In genomic region chr9:129072171-129072570, GRCh38 we compare ENCODE assay signal across 17 cellular contexts. TPM values are rescaled to one million over a fixed set of nuclear protein-coding genes. Genes with fewer than 3 reads are reported as not detected.
A peak's percentile ranks its signal among the peaks of the same experiment; 100 is the strongest.
DNase-seq lines count a peak whose midpoint lies in the region; ATAC-seq and TF ChIP-seq lines count a peak whose summit lies in the region.
"Had no signal": no experiment of that assay in that cellular context is flagged by ENCODE, and none has a peak within 500 bp of the region (broad histone marks: within the 10 kb centered on the region; RNA-seq: fewer than 3 reads in every experiment).

No MANE protein-coding gene starts in this region.

- peaks cover 9% of the 10 kb centered on the region for H3K27me3 Mint-ChIP-seq in GM23338 (ENCODE audit: insufficient read depth, low read depth, poor library complexity)
- H3K27me3 Mint-ChIP-seq in activated CD4-positive, alpha-beta memory T cell treated with anti-CD3 and anti-CD28 coated beads for 36 hours, result no peaks in the 10 kb centered on the region

- 0 out of 2 replicates have a peak, but pooled peaks cover 3% of the 10 kb centered on the region for H3K79me2 ChIP-seq in GM23338 (replicated peaks; ENCODE audit: insufficient read depth)

- peak overlapping the region; percentile 48 for H3K4me3 Mint-ChIP-seq in GM23338
- no peak overlapping the region for H3K4me3 Mint-ChIP-seq in activated CD4-positive, alpha-beta memory T cell treated with anti-CD3 and anti-CD28 coated beads for 36 hours
- H3K4me3 Mint-ChIP-seq: activated T-cell treated with anti-CD3 and anti-CD28 coated beads, Interleukin-2, amount 50 U/mL, for 4 hours had no signal

- no peak overlapping the region for H3K18ac ChIP-seq in neuronal stem cell (ENCODE audit: low read length)

- CTCF ChIA-PET in activated CD4-positive, alpha-beta memory T cell treated with anti-CD3 and anti-CD28 coated beads for 36 hours (lab: Charles Lee), result no interaction called here

- H4K20me1 ChIP-seq in GM23338 (replicated peaks; ENCODE audit: insufficient read depth), result no peaks in the 10 kb centered on the region

- WGBS in neuronal stem cell (ENCODE audit: extremely low coverage in 2 of 2, insufficient read length in 2 of 2, insufficient replicate concordance in 1 of 2), 2 donors, result no CpG with 5 or more reads among the region's 9 CpGs

- no peak overlapping the region for H4K8ac ChIP-seq in neuronal stem cell (ENCODE audit: low read depth, low read length)

- no peak for TF ChIP-seq POLR2A in GM18505 (IDR thresholded peaks at IDR 0.05; ENCODE audit: borderline replicate concordance, extremely low read depth, insufficient read depth, insufficient read length)

- no peak for TF ChIP-seq CTCF in GM23338 (conservative IDR thresholded peaks at IDR 0.05; ENCODE audit: low read depth in 2 of 2)

- peaks cover 14% of the 10 kb centered on the region for H3K36me3 Mint-ChIP-seq in GM23338 (ENCODE audit: low read depth)
- no peaks in the 10 kb centered on the region for H3K36me3 Mint-ChIP-seq in activated CD4-positive, alpha-beta memory T cell treated with anti-CD3 and anti-CD28 coated beads for 36 hours

- H3F3A ChIP-seq in GM23338 (replicated peaks; ENCODE audit: low read depth), result 0 out of 2 replicates have a peak, but pooled peaks cover 6% of the 10 kb centered on the region

- H4K91ac ChIP-seq in neuronal stem cell (ENCODE audit: low read depth, low read length, poor library complexity), result no peak overlapping the region

- H3K79me1 ChIP-seq in neuronal stem cell (ENCODE audit: low read depth, low read length), result no peaks in the 10 kb centered on the region

- POLR2A ChIA-PET in activated CD4-positive, alpha-beta memory T cell treated with anti-CD3 and anti-CD28 coated beads for 36 hours (lab: Charles Lee), result no interaction called here

- no peak overlapping the region for H3K23ac ChIP-seq in neuronal stem cell (ENCODE audit: low read depth, low read length, poor library complexity)

- no peak overlapping the region for H2BK15ac ChIP-seq in neuronal stem cell (ENCODE audit: low read length)

- no peaks in the 10 kb centered on the region for H3K9me3 ChIP-seq in neuronal stem cell (replicated peaks in 1 of 2; ENCODE audit: control insufficient read depth in 2 of 2, insufficient read depth in 1 of 2, low read depth in 1 of 2, low read length in 2 of 2)
- H3K9me3 ChIP-seq: BE2C, tibial artery had no signal

- H3K9ac ChIP-seq in neuronal stem cell (ENCODE audit: low read depth, low read length, poor library complexity), result peak overlapping the region; percentile 32

- DNase-seq in GM23338 (ENCODE audit: low spot score) (no peak), neuronal stem cell (ENCODE audit: low spot score) (no peak)
- no peak for DNase-seq in activated CD4-positive, alpha-beta memory T cell treated with anti-CD3 and anti-CD28 coated beads for 36 hours
- DNase-seq: activated T-cell treated with anti-CD3 and anti-CD28 coated beads, Interleukin-2, amount 50 U/mL, for 4 hours; BE2C; DMS79; dorsolateral prefrontal cortex; NCI-H1930; NCI-H510A; SHP77 treated with DMSO at 0.1 percent for 48 hours; T1000; tibial artery had no signal

- ATAC-seq in GM23338 (peak; percentile 8), HG02840 (IDR thresholded peaks at IDR 0.05; ENCODE audit: low FRiP score, unreplicated experiment) (no peak), GM18505 (IDR thresholded peaks at IDR 0.05; ENCODE audit: unreplicated experiment) (no peak)
- ATAC-seq: activated T-cell treated with anti-CD3 and anti-CD28 coated beads, Interleukin-2, amount 50 U/mL, for 4 hours; esophagus mucosa had no signal

- no peak overlapping the region for H2BK12ac ChIP-seq in neuronal stem cell (ENCODE audit: low read length)

- H2BK120ac ChIP-seq in neuronal stem cell (ENCODE audit: low read depth, low read length), result no peak overlapping the region

- H3K9me3 Mint-ChIP-seq in GM23338, result no peaks in the 10 kb centered on the region; the same call in 2 of the 3 replicates
- H3K9me3 Mint-ChIP-seq in activated CD4-positive, alpha-beta memory T cell treated with anti-CD3 and anti-CD28 coated beads for 36 hours, result no peaks in the 10 kb centered on the region
- H3K9me3 Mint-ChIP-seq: activated T-cell treated with anti-CD3 and anti-CD28 coated beads, Interleukin-2, amount 50 U/mL, for 4 hours had no signal

- no peak overlapping the region for H3K4ac ChIP-seq in neuronal stem cell (ENCODE audit: low read length)

- H3K4me1 Mint-ChIP-seq in GM23338, result peaks cover 31% of the 10 kb centered on the region
- H3K4me1 Mint-ChIP-seq in activated CD4-positive, alpha-beta memory T cell treated with anti-CD3 and anti-CD28 coated beads for 36 hours (ENCODE audit: low read depth), result peaks cover 14% of the 10 kb centered on the region

- H3K4me2 ChIP-seq in GM23338, result peak overlapping the region; percentile 77
- H3K4me2 ChIP-seq in neuronal stem cell (ENCODE audit: insufficient read depth, low read length, poor library complexity, severe bottlenecking), result no peak overlapping the region
- H3K4me2 ChIP-seq: smooth muscle cell had no signal

- no peak overlapping the region for H2AK5ac ChIP-seq in neuronal stem cell (ENCODE audit: low read depth, low read length)

- H3K27ac Mint-ChIP-seq in GM23338, result peak overlapping the region; percentile 83
- H3K27ac Mint-ChIP-seq in activated CD4-positive, alpha-beta memory T cell treated with anti-CD3 and anti-CD28 coated beads for 36 hours, result peak overlapping the region; percentile 33

- H3K14ac ChIP-seq in neuronal stem cell (ENCODE audit: low read length), result no peak overlapping the region

- peak overlapping the region; percentile 85 for H3K27ac ChIP-seq in GM23338 (ENCODE audit: low read depth)
- no peak overlapping the region for H3K27ac ChIP-seq in neuronal stem cell (replicated peaks; ENCODE audit: low read length)
- H3K27ac ChIP-seq: tibial artery had no signal

- no peaks in the 10 kb centered on the region for H3K9me2 ChIP-seq in GM23338 (ENCODE audit: insufficient read depth)

- H2AFZ ChIP-seq in GM23338 (no peak overlapping the region), neuronal stem cell (ENCODE audit: low read length) (no peak overlapping the region)

- H3K4me1 ChIP-seq in GM23338 (ENCODE audit: insufficient read depth), result peaks cover 26% of the 10 kb centered on the region
- peaks cover 0 to 3% of the 10 kb centered on the region in 2 donors for H3K4me1 ChIP-seq in neuronal stem cell (ENCODE audit: control insufficient read depth in 2 of 2, insufficient read depth in 1 of 2, low read depth in 1 of 2, low read length in 2 of 2)
- H3K4me1 ChIP-seq: tibial artery had no signal

- H3K27me3 ChIP-seq in GM23338 (ENCODE audit: insufficient read depth), result no peaks in the 10 kb centered on the region
- no peaks in the 10 kb centered on the region for H3K27me3 ChIP-seq in neuronal stem cell (ENCODE audit: control insufficient read depth in 3 of 3, insufficient read depth in 3 of 3, low read depth in 1 of 3, low read length in 3 of 3)
- H3K27me3 ChIP-seq: BE2C, dorsolateral prefrontal cortex, tibial artery had no signal

- H3K4me3 ChIP-seq in GM23338 (peak overlapping the region; percentile 39; the same call in 1 of the 2 replicates), neuronal stem cell (ENCODE audit: low read length in 2 of 2) (peak overlapping the region in 1 of 2 donors; percentile 30)
- H3K4me3 ChIP-seq: dorsolateral prefrontal cortex, lung, smooth muscle cell, tibial artery had no signal

- no peak overlapping the region for H2BK5ac ChIP-seq in neuronal stem cell (ENCODE audit: low read length)

- intact Hi-C loops in activated CD4-positive, alpha-beta memory T cell treated with anti-CD3 and anti-CD28 coated beads for 36 hours (cut with micrococcal nuclease), result no loop called here

- no peaks in the 10 kb centered on the region for H3K36me3 ChIP-seq in GM23338 (ENCODE audit: insufficient read depth)
- H3K36me3 ChIP-seq in neuronal stem cell (replicated peaks in 1 of 2; ENCODE audit: control insufficient read depth in 2 of 2, insufficient read depth in 2 of 2, low read length in 2 of 2), result peaks cover 23 to 39% of the 10 kb centered on the region in 2 donors

TF ChIP-seq in GM23338, 12 proteins besides CTCF, POLR2A, EP300 and RAD21:
- TF ChIP-seq JUNB (IDR thresholded peaks at IDR 0.05; ENCODE audit: unreplicated experiment) (no peak), POLR2AphosphoS5 (IDR thresholded peaks at IDR 0.05; ENCODE audit: low read depth) (0 out of 2 replicates have a peak, but pooled peaks have one; percentile 6)

RNA-seq across cellular contexts. Expression of gene DOLPP1, which starts 8.7 kb away (rescaled TPM):
- 30.0 and 31.9 TPM in 2 replicates for total RNA-seq in GM23338 (2014; rRNA removed; shearing (Covaris generic))
- polyA plus RNA-seq in GM23338 (2016; fragmentation: Nextera tagmentation; extraction: Ambion mirVana), result 20.5 and 23.3 TPM in 2 replicates
- 10 to 100 TPM; 13.9 to 15.3 TPM for total RNA-seq in activated CD4-positive, alpha-beta memory T cell treated with anti-CD3 and anti-CD28 coated beads for 36 hours
- 34.9 TPM for polyA plus RNA-seq in neuronal stem cell (2013, experiment 1 of 2)
- polyA plus RNA-seq in neuronal stem cell (2013, experiment 2 of 2), result 34.1 TPM

RNA-seq across cellular contexts. Expression of gene MIGA2, which starts 35.7 kb away (rescaled TPM):
- 37.1 and 47.8 TPM in 2 replicates for total RNA-seq in GM23338 (2014; rRNA removed; shearing (Covaris generic))
- polyA plus RNA-seq in GM23338 (2016; fragmentation: Nextera tagmentation; extraction: Ambion mirVana), result 15.3 and 19.3 TPM in 2 replicates
- total RNA-seq in activated CD4-positive, alpha-beta memory T cell treated with anti-CD3 and anti-CD28 coated beads for 36 hours, result 10 to 100 TPM; 26.1 to 26.5 TPM
- polyA plus RNA-seq in neuronal stem cell (2013, experiment 1 of 2), result 12.8 TPM
- 13.2 TPM for polyA plus RNA-seq in neuronal stem cell (2013, experiment 2 of 2)

RNA-seq across cellular contexts. Expression of gene CRAT, which starts 38.4 kb away (rescaled TPM):
- 9.9 TPM in 2 replicates for total RNA-seq in GM23338 (2014; rRNA removed; shearing (Covaris generic))
- 3.7 and 4.6 TPM in 2 replicates for polyA plus RNA-seq in GM23338 (2016; fragmentation: Nextera tagmentation; extraction: Ambion mirVana)
- 10 to 100 TPM; 16.0 to 16.4 TPM for total RNA-seq in activated CD4-positive, alpha-beta memory T cell treated with anti-CD3 and anti-CD28 coated beads for 36 hours
- polyA plus RNA-seq in neuronal stem cell (2013, experiment 1 of 2), result 12.9 TPM
- polyA plus RNA-seq in neuronal stem cell (2013, experiment 2 of 2), result 12.1 TPM

RNA-seq across cellular contexts. Expression of gene PTPA, which starts 39.0 kb away (rescaled TPM):
- total RNA-seq in GM23338 (2014; rRNA removed; shearing (Covaris generic)), result 110 and 122 TPM in 2 replicates
- 53.9 and 57.3 TPM in 2 replicates for polyA plus RNA-seq in GM23338 (2016; fragmentation: Nextera tagmentation; extraction: Ambion mirVana)
- total RNA-seq in activated CD4-positive, alpha-beta memory T cell treated with anti-CD3 and anti-CD28 coated beads for 36 hours, result 10 to 100 TPM; 74.6 to 76.3 TPM
- polyA plus RNA-seq in neuronal stem cell (2013, experiment 1 of 2), result 74.5 TPM
- 76.7 TPM for polyA plus RNA-seq in neuronal stem cell (2013, experiment 2 of 2)

RNA-seq across cellular contexts. Expression of gene SH3GLB2, which starts 44.0 kb away (rescaled TPM):
- 64.3 and 68.0 TPM in 2 replicates for total RNA-seq in GM23338 (2014; rRNA removed; shearing (Covaris generic))
- polyA plus RNA-seq in GM23338 (2016; fragmentation: Nextera tagmentation; extraction: Ambion mirVana), result 21.9 and 22.8 TPM in 2 replicates
- 10 to 100 TPM; 59.5 to 62.3 TPM for total RNA-seq in activated CD4-positive, alpha-beta memory T cell treated with anti-CD3 and anti-CD28 coated beads for 36 hours
- 36.6 TPM for polyA plus RNA-seq in neuronal stem cell (2013, experiment 1 of 2)
- polyA plus RNA-seq in neuronal stem cell (2013, experiment 2 of 2), result 33.2 TPM
